ENCODE assay signal across 24 cellular contexts in the genomic region with DNA sequence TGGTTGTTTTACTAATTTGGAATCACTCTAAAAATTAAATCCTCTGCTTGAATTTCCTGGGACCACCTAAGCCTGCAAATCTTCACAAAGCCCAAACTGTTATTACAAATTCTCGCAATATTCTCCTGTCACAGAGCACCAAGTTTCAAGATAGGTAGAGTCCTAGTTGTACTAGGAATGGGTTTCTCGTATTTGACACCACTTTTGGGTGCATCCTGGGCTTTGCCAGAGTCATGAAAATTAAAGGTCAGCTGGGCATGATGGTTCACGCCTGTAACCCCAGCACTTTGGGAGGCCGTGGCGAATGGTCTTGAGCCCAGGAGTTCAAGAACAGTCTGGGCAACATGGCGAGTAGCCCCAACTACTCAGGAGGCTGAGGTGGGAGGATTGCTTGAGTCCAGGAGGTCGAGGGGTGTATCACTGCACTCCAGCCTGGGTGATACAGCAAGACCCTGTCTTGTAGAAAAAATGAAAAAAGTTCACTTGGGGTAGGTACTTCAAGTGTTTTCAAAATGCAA. TPM values are rescaled to one million over a fixed set of nuclear protein-coding genes. Genes with fewer than 3 reads are reported as not detected.
A peak's percentile ranks its signal among the peaks of the same experiment; 100 is the strongest.
DNase-seq lines count a peak whose midpoint lies in the region; ATAC-seq and TF ChIP-seq lines count a peak whose summit lies in the region.
"Had no signal": no experiment of that assay in that cellular context is flagged by ENCODE, and none has a peak within 500 bp of the region (broad histone marks: within the 10 kb centered on the region; RNA-seq: fewer than 3 reads in every experiment).

No MANE protein-coding gene starts in this region.

- H3K9me3 ChIP-seq in CD4-positive, alpha-beta T cell (ENCODE audit: control insufficient read depth, low read length), result peaks cover 16% of the 10 kb centered on the region
- H3K9me3 ChIP-seq: body of pancreas had no signal

- peaks cover 61% of the 10 kb centered on the region for H3K36me3 Mint-ChIP-seq in CD4-positive, alpha-beta T cell (ENCODE audit: low read depth)
- no peaks in the 10 kb centered on the region for H3K36me3 Mint-ChIP-seq in activated T-helper 17 cell treated with anti-CD3 and anti-CD28 coated beads, Interleukin-2, amount 50 U/mL, for 72 hours (ENCODE audit: low read depth)
- H3K36me3 Mint-ChIP-seq in memory B cell, result peaks cover 18% of the 10 kb centered on the region

- H3K27me3 ChIP-seq in CD4-positive, alpha-beta T cell (ENCODE audit: control insufficient read depth, insufficient read depth, low read length), result no peaks in the 10 kb centered on the region
- H3K27me3 ChIP-seq: body of pancreas had no signal

- intact Hi-C loops in CD4-positive, alpha-beta T cell (cut with DNase I, micrococcal nuclease), result loop anchor here (5.0 kb wide), 1 partner anchor 36 kb away; the partner anchor contains the start of gene UBE2D3 (in 2 of the 2)

- H3K27ac Mint-ChIP-seq in CD4-positive, alpha-beta T cell, result peak overlapping the region; percentile 14
- peak overlapping the region; percentile 23 for H3K27ac Mint-ChIP-seq in activated T-helper 17 cell treated with anti-CD3 and anti-CD28 coated beads, Interleukin-2, amount 50 U/mL, for 72 hours
- H3K27ac Mint-ChIP-seq in memory B cell, result peak overlapping the region; percentile 82
- H3K27ac Mint-ChIP-seq: activated naive CD4-positive, alpha-beta T cell treated with anti-CD3 and anti-CD28 coated beads, Interleukin-2, amount 10 ng/mL, durations not matched to agents 7 days and 5 days; B cell had no signal

- H3K27ac ChIP-seq in CD4-positive, alpha-beta T cell (ENCODE audit: low read depth, low read length), result no peak overlapping the region
- H3K27ac ChIP-seq: 22Rv1, body of pancreas, coronary artery, HL-60 had no signal

- no peak for ATAC-seq in CD4-positive, alpha-beta T cell (ENCODE audit: poor library complexity)
- no peak for ATAC-seq in activated T-helper 17 cell treated with anti-CD3 and anti-CD28 coated beads, Interleukin-2, amount 50 U/mL, for 72 hours (replicated peaks)
- ATAC-seq in memory B cell (ENCODE audit: low read depth) (no peak), HG02870 (IDR thresholded peaks at IDR 0.05; ENCODE audit: unreplicated experiment) (no peak)
- ATAC-seq: body of pancreas; left cardiac atrium; Right ventricle myocardium inferior; stimulated activated naive CD8-positive, alpha-beta T cell treated with anti-CD3 and anti-CD28 coated beads, Interleukin-15, amount 100 ng/mL, for 72 hours had no signal

- no peak overlapping the region for H3K4me3 Mint-ChIP-seq in CD4-positive, alpha-beta T cell
- no peak overlapping the region for H3K4me3 Mint-ChIP-seq in activated T-helper 17 cell treated with anti-CD3 and anti-CD28 coated beads, Interleukin-2, amount 50 U/mL, for 72 hours
- H3K4me3 Mint-ChIP-seq in memory B cell, result no peak overlapping the region
- H3K4me3 Mint-ChIP-seq: activated naive CD4-positive, alpha-beta T cell treated with anti-CD3 and anti-CD28 coated beads, Interleukin-2, amount 10 ng/mL, durations not matched to agents 7 days and 5 days; B cell; stimulated activated naive CD8-positive, alpha-beta T cell treated with anti-CD3 and anti-CD28 coated beads, Interleukin-15, amount 100 ng/mL, for 72 hours had no signal

- in situ Hi-C loops in ACHN (cut with HindIII; ENCODE audit: low pct_ligation_motif_present, low pct_unique_long_range_greater_than_20kb, low sequenced_read_pairs), result no loop called here

- peaks cover 20% of the 10 kb centered on the region for H3K4me1 Mint-ChIP-seq in CD4-positive, alpha-beta T cell (ENCODE audit: low read depth)
- peaks cover 27% of the 10 kb centered on the region for H3K4me1 Mint-ChIP-seq in activated T-helper 17 cell treated with anti-CD3 and anti-CD28 coated beads, Interleukin-2, amount 50 U/mL, for 72 hours
- H3K4me1 Mint-ChIP-seq in memory B cell, result peaks cover 11% of the 10 kb centered on the region

- CTCF ChIA-PET in CD4-positive, alpha-beta T cell (lab: Charles Lee), result no interaction called here

- peaks cover 23% of the 10 kb centered on the region for H3K9me3 Mint-ChIP-seq in CD4-positive, alpha-beta T cell
- no peaks in the 10 kb centered on the region for H3K9me3 Mint-ChIP-seq in activated T-helper 17 cell treated with anti-CD3 and anti-CD28 coated beads, Interleukin-2, amount 50 U/mL, for 72 hours
- H3K9me3 Mint-ChIP-seq in memory B cell, result peaks cover 6% of the 10 kb centered on the region
- H3K9me3 Mint-ChIP-seq: activated naive CD4-positive, alpha-beta T cell treated with anti-CD3 and anti-CD28 coated beads, Interleukin-2, amount 10 ng/mL, durations not matched to agents 7 days and 5 days; stimulated activated naive CD8-positive, alpha-beta T cell treated with anti-CD3 and anti-CD28 coated beads, Interleukin-15, amount 100 ng/mL, for 72 hours had no signal

- TF ChIP-seq CTCF in CD4-positive, alpha-beta T cell (IDR thresholded peaks at IDR 0.05), result no peak

- POLR2A ChIA-PET in CD4-positive, alpha-beta T cell (lab: Charles Lee), result interaction anchor here (2.4 to 7.1 kb wide), 2 partner anchors 30 to 35 kb away, joined by 12 to 41 read pairs; partner anchors contain the start of genes MANBA and UBE2D3

- no peaks in the 10 kb centered on the region for H3K27me3 Mint-ChIP-seq in CD4-positive, alpha-beta T cell
- no peaks in the 10 kb centered on the region for H3K27me3 Mint-ChIP-seq in activated T-helper 17 cell treated with anti-CD3 and anti-CD28 coated beads, Interleukin-2, amount 50 U/mL, for 72 hours
- H3K27me3 Mint-ChIP-seq in memory B cell, result no peaks in the 10 kb centered on the region
- H3K27me3 Mint-ChIP-seq: activated naive CD4-positive, alpha-beta T cell treated with anti-CD3 and anti-CD28 coated beads, Interleukin-2, amount 10 ng/mL, durations not matched to agents 7 days and 5 days; B cell; stimulated activated naive CD8-positive, alpha-beta T cell treated with anti-CD3 and anti-CD28 coated beads, Interleukin-15, amount 100 ng/mL, for 72 hours had no signal

- peak; percentile 6 for DNase-seq in DMS 273 (lab: John Stamatoyannopoulos, UW; ENCODE audit: unreplicated experiment)
- no peak for DNase-seq in DMS 273 treated with DMSO at 0.1 percent for 48 hours (lab: John Stamatoyannopoulos, UW)
- DNase-seq in CD4-positive, alpha-beta T cell, result no peak
- no peak for DNase-seq in memory B cell (ENCODE audit: low spot score in 2 of 2)
- no peak for DNase-seq in ACHN
- no peak for DNase-seq in GOT3 (lab: John Stamatoyannopoulos, UW)
- DNase-seq: activated CD4-positive, alpha-beta T cell treated with anti-CD3 and anti-CD28 coated beads for 48 hours; activated naive CD4-positive, alpha-beta T cell treated with anti-CD3 and anti-CD28 coated beads, Interleukin-2, amount 10 ng/mL, durations not matched to agents 7 days and 5 days; body of pancreas; left cardiac atrium; NCI-H1436; NCI-H526 treated with DMSO at 0.1 percent for 48 hours; small intestine; stimulated activated CD4-positive, alpha-beta T cell treated with anti-CD3 and anti-CD28 coated beads, Interleukin-4, amount 100 ng/mL, for 1 hour; stimulated activated naive CD8-positive, alpha-beta T cell treated with anti-CD3 and anti-CD28 coated beads, Interleukin-15, amount 100 ng/mL, for 72 hours; SW 1271; trophoblast cell had no signal

RNA-seq across cellular contexts. Expression of gene MANBA, which starts 30.6 kb away (rescaled TPM):
- total RNA-seq in CD4-positive, alpha-beta T cell, result 10 to 100 TPM; 16.9 to 18.2 TPM
- 10 to 100 TPM in 1 of 2 donors, 1 to 10 TPM in 1; 10.0 to 13.6 TPM for total RNA-seq in activated T-helper 17 cell treated with anti-CD3 and anti-CD28 coated beads, Interleukin-2, amount 50 U/mL, for 72 hours

RNA-seq across cellular contexts. Expression of gene UBE2D3, which starts 36.0 kb away (rescaled TPM):
- total RNA-seq in CD4-positive, alpha-beta T cell, result 100 to 1,000 TPM; 659 to 719 TPM
- 100 to 1,000 TPM; 403 to 450 TPM for total RNA-seq in activated T-helper 17 cell treated with anti-CD3 and anti-CD28 coated beads, Interleukin-2, amount 50 U/mL, for 72 hours

Comparison
In these comparisons a context has a peak if more than half of its experiments do, and no peak if none do; other contexts are left out.
1. H3K27ac Mint-ChIP-seq: peak in every context shown above with its lines; median percentile 82 in memory B cell; 23 in activated T-helper 17 cell treated with anti-CD3 and anti-CD28 coated beads, Interleukin-2, amount 50 U/mL, for 72 hours; 14 in CD4-positive, alpha-beta T cell.